17 cellular contexts compared by ENCODE assay signal in genomic region chr13:32453981-32454380, GRCh38. TPM values are rescaled to one million over a fixed set of nuclear protein-coding genes. Genes with fewer than 3 reads are reported as not detected.
DNase-seq lines count a peak whose midpoint lies in the region; ATAC-seq and TF ChIP-seq lines count a peak whose summit lies in the region.
"Had no signal": no experiment of that assay in that cellular context is flagged by ENCODE, and none has a peak within 500 bp of the region (broad histone marks: within the 10 kb centered on the region; RNA-seq: fewer than 3 reads in every experiment).

No MANE protein-coding gene starts in this region.

- dilution Hi-C loops in IMR-90 (cut with HindIII; ENCODE audit: low sequenced_read_pairs, unreplicated experiment): no loop called here

- H3K9me3 ChIP-seq in IMR-90 (ENCODE audit: control insufficient read depth, insufficient read depth, low read length) (peaks cover 15% of the 10 kb centered on the region), psoas muscle (peaks cover 20% of the 10 kb centered on the region)
- H3K9me3 ChIP-seq in CD8-positive, alpha-beta T cell (ENCODE audit: low read length): peaks cover 5% of the 10 kb centered on the region

- no peaks in the 10 kb centered on the region for H3K27me3 Mint-ChIP-seq in dendritic cell treated with granulocyte-macrophage colony-stimulating factor and Interleukin-4, amounts not matched to agents 40 ng/mL and 50 ng/mL, for 4 days
- no peaks in the 10 kb centered on the region for H3K27me3 Mint-ChIP-seq in CD8-positive, alpha-beta T cell (ENCODE audit: low read depth)
- H3K27me3 Mint-ChIP-seq: CD4-positive, alpha-beta T cell; IgD-negative memory B cell had no signal

- no peak overlapping the region for H3K14ac ChIP-seq in IMR-90 (replicated peaks; ENCODE audit: low read depth, low read length)

- DNase-seq in AG10803 (ENCODE audit: low read depth) (peak; percentile 9), IMR-90 (peak; percentile 15), iris pigment epithelial cell (ENCODE audit: low read depth) (peak; percentile 50), psoas muscle (no peak), germinal center (ENCODE audit: low spot score) (no peak)
- DNase-seq in CD8-positive, alpha-beta T cell: no peak
- DNase-seq: 8988T; C1 segment of cervical spinal cord; CD4-positive, alpha-beta T cell; COR-L47; DMS153; DMS79 treated with DMSO at 0.1 percent for 48 hours; GDM1 had no signal

- H3K23ac ChIP-seq in IMR-90 (ENCODE audit: low read depth, low read length): no peak overlapping the region

- H4K91ac ChIP-seq in IMR-90 (ENCODE audit: insufficient read depth, low read depth, low read length): no peak overlapping the region

- H3K4me3 Mint-ChIP-seq in dendritic cell treated with granulocyte-macrophage colony-stimulating factor and Interleukin-4, amounts not matched to agents 40 ng/mL and 50 ng/mL, for 4 days: no peak overlapping the region
- no peak overlapping the region for H3K4me3 Mint-ChIP-seq in CD8-positive, alpha-beta T cell
- H3K4me3 Mint-ChIP-seq: CD4-positive, alpha-beta T cell; IgD-negative memory B cell had no signal

- H3K18ac ChIP-seq in IMR-90 (ENCODE audit: low read depth, low read length): no peak overlapping the region

- TF ChIP-seq POLR2A in IMR-90 (IDR thresholded peaks at IDR 0.05; ENCODE audit: low read depth, low read length): no peak

- H3K27ac ChIP-seq in IMR-90 (ENCODE audit: insufficient read depth, low read length): no peak overlapping the region
- no peak overlapping the region for H3K27ac ChIP-seq in psoas muscle
- no peak overlapping the region for H3K27ac ChIP-seq in CD8-positive, alpha-beta T cell (ENCODE audit: low read depth, low read length)

- no peak overlapping the region for H2BK120ac ChIP-seq in IMR-90 (ENCODE audit: low read depth, low read length)

- no peak overlapping the region for H2BK20ac ChIP-seq in IMR-90 (ENCODE audit: low read depth, low read length)

- intact Hi-C loops in IMR-90 (cut with micrococcal nuclease): no loop called here
- intact Hi-C loops in dendritic cell treated with granulocyte-macrophage colony-stimulating factor and Interleukin-4, amounts not matched to agents 40 ng/mL and 50 ng/mL, for 4 days (cut with micrococcal nuclease): no loop called here
- intact Hi-C loops in psoas muscle (cut with DNase I): no loop called here
- intact Hi-C loops in CD8-positive, alpha-beta T cell (cut with DNase I, micrococcal nuclease): no loop called here

- CTCF ChIA-PET in IMR-90 (lab: Yijun Ruan, JAX): no interaction called here
- CTCF ChIA-PET in CD8-positive, alpha-beta T cell (lab: Charles Lee): interaction anchor here (2.0 kb wide), 1 partner anchor 11 kb away, joined by 8 read pairs; no protein-coding TSS in a partner anchor

- no peak overlapping the region for H3K4ac ChIP-seq in IMR-90 (ENCODE audit: low read depth, low read length)

- H3K9ac ChIP-seq in IMR-90 (ENCODE audit: low read depth, low read length): no peak overlapping the region

- peak overlapping the region; percentile 51 for H3K27ac Mint-ChIP-seq in dendritic cell treated with granulocyte-macrophage colony-stimulating factor and Interleukin-4, amounts not matched to agents 40 ng/mL and 50 ng/mL, for 4 days
- H3K27ac Mint-ChIP-seq in CD8-positive, alpha-beta T cell: no peak overlapping the region
- H3K27ac Mint-ChIP-seq: CD4-positive, alpha-beta T cell; IgD-negative memory B cell had no signal

- H3K56ac ChIP-seq in IMR-90 (ENCODE audit: extremely low read depth, insufficient read depth, low read length): no peak overlapping the region

- H3K36me3 ChIP-seq in IMR-90 (ENCODE audit: control insufficient read depth, insufficient read depth, low read length) (no peaks in the 10 kb centered on the region), psoas muscle (ENCODE audit: insufficient read depth in 1 of 2, low read depth in 1 of 2) (peaks cover 0 to 4% of the 10 kb centered on the region in 2 donors)
- no peaks in the 10 kb centered on the region for H3K36me3 ChIP-seq in CD8-positive, alpha-beta T cell (ENCODE audit: insufficient read depth, low read length)

- peaks cover 35% of the 10 kb centered on the region for H3K9me3 Mint-ChIP-seq in dendritic cell treated with granulocyte-macrophage colony-stimulating factor and Interleukin-4, amounts not matched to agents 40 ng/mL and 50 ng/mL, for 4 days
- peaks cover 21% of the 10 kb centered on the region for H3K9me3 Mint-ChIP-seq in CD8-positive, alpha-beta T cell

- H3K9me1 ChIP-seq in IMR-90 (ENCODE audit: insufficient read depth, low read length): no peaks in the 10 kb centered on the region

- POLR2A ChIA-PET in IMR-90 (lab: Charles Lee; ENCODE audit: unreplicated experiment): interaction anchor here (0.6 kb wide), 1 partner anchor 83 kb away, joined by 3 read pairs; no protein-coding TSS in a partner anchor
- POLR2A ChIA-PET in CD8-positive, alpha-beta T cell (lab: Charles Lee): interaction anchor here (1.5 kb wide), 1 partner anchor 73 kb away, joined by 4 read pairs; no protein-coding TSS in a partner anchor

- H3K4me1 ChIP-seq in IMR-90 (ENCODE audit: control insufficient read depth, insufficient read depth, low read length): no peaks in the 10 kb centered on the region
- peaks cover 8% of the 10 kb centered on the region for H3K4me1 ChIP-seq in psoas muscle
- H3K4me1 ChIP-seq in CD8-positive, alpha-beta T cell (ENCODE audit: insufficient read depth, low read length): no peaks in the 10 kb centered on the region

- WGBS in IMR-90 (ENCODE audit: extremely low coverage in 2 of 2, insufficient read length in 1 of 2), 2 experiments: no CpG with 5 or more reads among the region's 1 CpG
- WGBS in psoas muscle, 3 donors: 46 to 70% (median 67%) methylated on average over 1 of the region's 1 CpG

- H3K36me3 Mint-ChIP-seq in dendritic cell treated with granulocyte-macrophage colony-stimulating factor and Interleukin-4, amounts not matched to agents 40 ng/mL and 50 ng/mL, for 4 days (ENCODE audit: low read depth): peaks cover 31% of the 10 kb centered on the region
- peaks cover 46% of the 10 kb centered on the region for H3K36me3 Mint-ChIP-seq in CD8-positive, alpha-beta T cell

- no peak overlapping the region for H4K8ac ChIP-seq in IMR-90 (ENCODE audit: low read depth in 2 of 2, low read length in 2 of 2)

- in situ Hi-C loops in IMR-90 (cut with MboI; ENCODE audit: low sequenced_read_pairs): no loop called here

- no peak overlapping the region for H4K5ac ChIP-seq in IMR-90 (ENCODE audit: low read depth, low read length)

- H3K4me3 ChIP-seq in AG10803 (ENCODE audit: low read length) (no peak overlapping the region), IMR-90 (ENCODE audit: insufficient read depth, low read depth, low read length) (no peak overlapping the region), psoas muscle (no peak overlapping the region)
- no peak overlapping the region for H3K4me3 ChIP-seq in CD8-positive, alpha-beta T cell (ENCODE audit: low read depth, low read length)

- no peak for TF ChIP-seq CTCF in AG10803 (conservative IDR thresholded peaks at IDR 0.05; ENCODE audit: low read length)
- TF ChIP-seq CTCF in IMR-90 (conservative IDR thresholded peaks at IDR 0.05; ENCODE audit: low read depth, low read length): no peak
- no peak for TF ChIP-seq CTCF in psoas muscle (IDR thresholded peaks at IDR 0.05)
- TF ChIP-seq CTCF in CD8-positive, alpha-beta T cell (IDR thresholded peaks at IDR 0.05): no peak

- H3K27me3 ChIP-seq in IMR-90 (ENCODE audit: control insufficient read depth, insufficient read depth, low read length) (no peaks in the 10 kb centered on the region), psoas muscle (ENCODE audit: insufficient read depth in 3 of 3, low read length in 2 of 3) (no peaks in the 10 kb centered on the region)
- H3K27me3 ChIP-seq in CD8-positive, alpha-beta T cell (ENCODE audit: insufficient read depth, low read length): no peaks in the 10 kb centered on the region

- H3K4me1 Mint-ChIP-seq in dendritic cell treated with granulocyte-macrophage colony-stimulating factor and Interleukin-4, amounts not matched to agents 40 ng/mL and 50 ng/mL, for 4 days (ENCODE audit: low read depth): peaks cover 13% of the 10 kb centered on the region
- no peaks in the 10 kb centered on the region for H3K4me1 Mint-ChIP-seq in CD8-positive, alpha-beta T cell (ENCODE audit: low read depth)

- BruUV-seq in IMR-90 (replicated peaks; lab: Mats Ljungman, UMichigan): no TSS peak

- no peak overlapping the region for H2BK15ac ChIP-seq in IMR-90 (ENCODE audit: low read depth, low read length)

- H3K4me2 ChIP-seq in IMR-90 (ENCODE audit: low read depth, low read length): no peak overlapping the region

- H2BK5ac ChIP-seq in IMR-90 (ENCODE audit: low read depth, low read length, poor library complexity, severe bottlenecking): no peak overlapping the region

- no peaks in the 10 kb centered on the region for H4K20me1 ChIP-seq in IMR-90 (ENCODE audit: insufficient read depth, low read length)

- no peak for TF ChIP-seq RAD21 in IMR-90 (IDR thresholded peaks at IDR 0.05; ENCODE audit: low read length)

- H3K79me1 ChIP-seq in IMR-90 (ENCODE audit: low read depth in 1 of 2, low read length in 2 of 2): 0 out of 4 replicates have a peak, but pooled peaks cover 0 to 3% of the 10 kb centered on the region in 2 experiments

- peak; percentile 77 for ATAC-seq in IMR-90 (ENCODE audit: low read depth)
- ATAC-seq in psoas muscle: no peak
- no peak for ATAC-seq in HG03469 (IDR thresholded peaks at IDR 0.05; ENCODE audit: unreplicated experiment)
- no peak for ATAC-seq in CD8-positive, alpha-beta T cell
- ATAC-seq: HCT116 had no signal

- H2AK9ac ChIP-seq in IMR-90 (replicated peaks; ENCODE audit: low read depth, low read length, poor library complexity): no peak overlapping the region

- H2AK5ac ChIP-seq in IMR-90 (ENCODE audit: low read depth, low read length): no peak overlapping the region

- no peak overlapping the region for H2AFZ ChIP-seq in IMR-90 (replicated peaks; ENCODE audit: low read length, poor library complexity)

TF ChIP-seq in IMR-90, 13 proteins besides CTCF, POLR2A, EP300 and RAD21 (continues in another document):
- TF ChIP-seq FOS (IDR thresholded peaks at IDR 0.05; ENCODE audit: low read depth, low read length): no peak
- TF ChIP-seq BHLHE40 (IDR thresholded peaks at IDR 0.05; ENCODE audit: low read depth, low read length): no peak

RNA-seq across cellular contexts. Expression of gene N4BP2L1, which starts 26.1 kb away (rescaled TPM):
- total RNA-seq in IMR-90 (2012; rRNA removed) (0.18 and 0.28 TPM in 2 replicates), psoas muscle (1 to 10 TPM; 2.7 to 7.3 (median 4.8) TPM)
- polyA plus RNA-seq in IMR-90 (2012; rRNA removed) (0.19 and 0.46 TPM in 2 replicates), psoas muscle (1 to 10 TPM; 2.7 to 3.9 (median 3.4) TPM)
- 0.10 and 0.13 TPM in 2 replicates for polyA plus RNA-seq in IMR-90 (2012; cell fraction: cytosol; rRNA removed)
- polyA plus RNA-seq in IMR-90 (2012; cell fraction: nucleus; rRNA removed; ENCODE audit: low replicate concordance): 1.1 and 6.7 TPM in 2 replicates
- 10 to 100 TPM; 53.2 to 54.1 TPM for total RNA-seq in CD8-positive, alpha-beta T cell

Comparison
In these comparisons a context has a peak if more than half of its experiments do, and no peak if none do; other contexts are left out.
1. DNase-seq: peak in AG10803 (single experiment), IMR-90 (single experiment) and iris pigment epithelial cell (single experiment); none in psoas muscle (0 of 2), CD8-positive, alpha-beta T cell (0 of 7) and germinal center (single experiment).
2. RNA of gene N4BP2L1, which starts 26.1 kb away (total RNA-seq): 53.2 to 54.1 TPM in CD8-positive, alpha-beta T cell; 2.7 to 7.3 TPM in psoas muscle and 0.18 to 0.28 TPM in IMR-90; every median in the first group is over 4 times any median in the second.